Comparison of ENCODE assay signal across 8 cellular contexts in genomic region chr20:5529331-5530142, GRCh38.
DNase-seq lines count a peak whose midpoint lies in the region; ATAC-seq and TF ChIP-seq lines count a peak whose summit lies in the region.

No MANE protein-coding gene starts in this region.

- ATAC-seq in GM19324 (IDR thresholded peaks at IDR 0.05; ENCODE audit: low FRiP score, unreplicated experiment) (peak; percentile 82), HG03442 (IDR thresholded peaks at IDR 0.05; ENCODE audit: unreplicated experiment) (peak; percentile 88)
- peak; percentile 96 for ATAC-seq in activated CD4-positive, alpha-beta T cell treated with anti-CD3 and anti-CD28 coated beads for 36 hours

- no peaks in the 10 kb centered on the region for H3K27me3 ChIP-seq in liver (ENCODE audit: control insufficient read depth in 4 of 4, insufficient read depth in 4 of 4, low read length in 3 of 4)

- H3K4me3 Mint-ChIP-seq in activated CD4-positive, alpha-beta T cell treated with anti-CD3 and anti-CD28 coated beads for 36 hours: peak overlapping the region; percentile 36

- H3K36me3 ChIP-seq in liver (ENCODE audit: control insufficient read depth in 4 of 4, insufficient read depth in 3 of 4, low read depth in 1 of 4, low read length in 3 of 4): no peaks in the 10 kb centered on the region

- peak; percentile 87 for DNase-seq in Ammon's horn (ENCODE audit: low spot score)
- peak; percentile 91 for DNase-seq in NCI-H524 (lab: John Stamatoyannopoulos, UW)
- peak; percentile 96 for DNase-seq in activated CD4-positive, alpha-beta T cell treated with anti-CD3 and anti-CD28 coated beads for 36 hours
- DNase-seq in cerebellar nuclear complex (lab: John Stamatoyannopoulos, UW): peak; percentile 15 to 70
- peak; percentile 88 to 89 for DNase-seq in stimulated activated CD4-positive, alpha-beta T cell treated with anti-CD3 and anti-CD28 coated beads, Interleukin-2, amount 100 ng/mL, for 48 hours

- H3K36me3 Mint-ChIP-seq in activated CD4-positive, alpha-beta T cell treated with anti-CD3 and anti-CD28 coated beads for 36 hours (ENCODE audit: low read depth): no peaks in the 10 kb centered on the region

- peak overlapping the region; percentile 55 for H3K27ac Mint-ChIP-seq in activated CD4-positive, alpha-beta T cell treated with anti-CD3 and anti-CD28 coated beads for 36 hours

- no peak overlapping the region for H3K27ac ChIP-seq in liver (ENCODE audit: low read depth in 1 of 2, low read length in 2 of 2)

- POLR2A ChIA-PET in activated CD4-positive, alpha-beta T cell treated with anti-CD3 and anti-CD28 coated beads for 36 hours (lab: Charles Lee): interaction anchor here (0.7 kb wide), 2 partner anchors 270 to 342 kb away, joined by 3 read pairs; no protein-coding TSS in a partner anchor

- peak; percentile 76 to 79 for TF ChIP-seq RAD21 in liver (IDR thresholded peaks at IDR 0.05)

- H3K4me1 Mint-ChIP-seq in activated CD4-positive, alpha-beta T cell treated with anti-CD3 and anti-CD28 coated beads for 36 hours: peaks cover 23% of the 10 kb centered on the region

- TF ChIP-seq CTCF in liver (IDR thresholded peaks at IDR 0.05; ENCODE audit: low read depth, low read length, missing input control): peak; percentile 59

- H3K9me3 Mint-ChIP-seq in activated CD4-positive, alpha-beta T cell treated with anti-CD3 and anti-CD28 coated beads for 36 hours (ENCODE audit: low read depth): no peaks in the 10 kb centered on the region

- CTCF ChIA-PET in activated CD4-positive, alpha-beta T cell treated with anti-CD3 and anti-CD28 coated beads for 36 hours (lab: Charles Lee): interaction anchor here (0.6 to 3.6 kb wide), 62 partner anchors 9 to 593 kb away, joined by 3 to 118 read pairs (median 5); partner anchors contain the start of gene FERMT1

- peaks cover 0 to 7% (median 6%) of the 10 kb centered on the region in 4 donors for H3K4me1 ChIP-seq in liver (ENCODE audit: control insufficient read depth in 4 of 4, insufficient read depth in 4 of 4, low read length in 3 of 4)

- no peak overlapping the region for H3K4me3 ChIP-seq in liver (ENCODE audit: low read depth in 1 of 3, low read length in 3 of 3)

- no peaks in the 10 kb centered on the region for H3K27me3 Mint-ChIP-seq in activated CD4-positive, alpha-beta T cell treated with anti-CD3 and anti-CD28 coated beads for 36 hours

- peak overlapping the region in 1 of 2 donors; percentile 10 for H3K9ac ChIP-seq in liver (ENCODE audit: low read depth in 1 of 2, low read length in 2 of 2)

- intact Hi-C loops in activated CD4-positive, alpha-beta T cell treated with anti-CD3 and anti-CD28 coated beads for 36 hours (cut with DNase I, micrococcal nuclease): loop anchor here (1.0 to 5.0 kb wide), 10 partner anchors 40 to 613 kb away; partner anchors contain the start of genes MCM8 (in 2 of the 2) and TRMT6 (in 2 of the 2)

- WGBS in liver: 20% methylated on average over 27 of the region's 27 CpGs

- no peaks in the 10 kb centered on the region for H3K9me3 ChIP-seq in liver (ENCODE audit: control insufficient read depth in 4 of 4, low read length in 3 of 4)

TF ChIP-seq in liver, 16 proteins besides CTCF, POLR2A, EP300 and RAD21:
- TF ChIP-seq SP1 (IDR thresholded peaks at IDR 0.05) (no peak), MAX (IDR thresholded peaks at IDR 0.05) (no peak), REST (IDR thresholded peaks at IDR 0.05) (no peak), JUND (IDR thresholded peaks at IDR 0.05) (no peak), HNF4G (IDR thresholded peaks at IDR 0.05) (no peak), YY1 (IDR thresholded peaks at IDR 0.05) (no peak), RXRA (IDR thresholded peaks at IDR 0.05) (no peak), FOXA2 (IDR thresholded peaks at IDR 0.05) (no peak), NR2F2 (IDR thresholded peaks at IDR 0.05) (no peak)
- TF ChIP-seq, protein P1, sequence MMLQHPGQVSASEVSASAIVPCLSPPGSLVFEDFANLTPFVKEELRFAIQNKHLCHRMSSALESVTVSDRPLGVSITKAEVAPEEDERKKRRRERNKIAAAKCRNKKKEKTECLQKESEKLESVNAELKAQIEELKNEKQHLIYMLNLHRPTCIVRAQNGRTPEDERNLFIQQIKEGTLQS (IDR thresholded peaks at IDR 0.05): no peak

Comparison
In these comparisons a context has a peak if more than half of its experiments do, and no peak if none do; other contexts are left out.
1. DNase-seq: peak in every context shown above with its lines; median percentile 96 in activated CD4-positive, alpha-beta T cell treated with anti-CD3 and anti-CD28 coated beads for 36 hours; 91 in NCI-H524; 88 in stimulated activated CD4-positive, alpha-beta T cell treated with anti-CD3 and anti-CD28 coated beads, Interleukin-2, amount 100 ng/mL, for 48 hours; 87 in Ammon's horn; 42 in cerebellar nuclear complex.